In the genomic region with DNA sequence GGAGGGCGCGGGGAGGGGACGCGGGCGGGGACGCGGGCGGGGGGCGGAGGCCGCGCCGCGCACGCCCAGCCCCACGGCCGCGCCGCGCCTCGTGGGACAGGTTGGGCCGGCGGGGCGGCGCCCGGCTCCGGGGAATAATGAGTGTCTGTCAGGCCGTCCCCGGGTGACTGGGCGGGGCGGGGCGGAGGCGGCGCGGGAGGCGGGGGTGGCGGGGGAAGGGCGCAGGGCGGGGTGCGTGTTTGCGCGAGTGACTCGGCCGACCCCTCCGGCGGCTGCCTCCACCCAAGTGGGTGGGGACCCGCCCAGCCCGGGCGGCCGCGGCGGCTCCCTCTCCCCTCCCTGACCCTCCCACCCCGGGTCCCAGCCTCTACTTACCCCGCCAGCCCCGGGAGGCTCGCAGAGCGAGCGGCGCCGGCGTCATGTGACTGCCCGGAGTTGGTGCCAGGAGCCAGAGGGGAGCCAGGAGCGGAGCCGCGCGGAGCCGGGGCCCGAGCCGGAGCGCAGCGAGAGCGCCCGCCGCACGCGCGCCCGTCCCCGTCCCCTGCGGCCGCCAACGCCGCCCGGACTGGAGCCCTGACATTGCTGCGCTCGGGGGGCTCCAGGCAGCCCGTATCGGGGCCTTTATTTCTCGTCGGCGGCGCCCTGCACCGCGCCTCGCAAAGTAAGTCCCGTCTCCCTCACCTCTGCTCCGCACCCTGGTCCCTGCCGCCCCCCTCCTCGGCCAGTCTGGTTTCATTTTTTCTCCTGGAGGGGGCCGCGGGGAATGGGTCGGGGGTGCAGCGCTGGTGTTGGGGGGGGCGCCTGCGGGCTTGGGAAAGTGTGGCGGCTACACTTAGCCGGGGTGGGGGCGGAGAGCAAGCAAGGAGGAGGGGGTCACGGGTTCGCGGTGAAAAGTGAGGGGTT, we compare ENCODE assay signal across 8 cellular contexts.
A peak's percentile ranks its signal among the peaks of the same experiment; 100 is the strongest.
DNase-seq lines count a peak whose midpoint lies in the region; ATAC-seq lines count a peak whose summit lies in the region.

A gene (plus strand): TSS at position 399 of the 903 bp plus-strand sequence. CDS start 16,427 bp downstream, outside the sequence.

- H3K4me2 ChIP-seq in BLaER1: peak within 1 kb of the TSS; percentile 100

- no peaks in the 10 kb centered on the region for H3K36me3 ChIP-seq in BLaER1
- no peaks in the 10 kb centered on the region for H3K36me3 ChIP-seq in effector memory CD4-positive, alpha-beta T cell (ENCODE audit: control insufficient read depth, insufficient read depth, low read length)

- ATAC-seq in GM19397 (IDR thresholded peaks at IDR 0.05; ENCODE audit: unreplicated experiment) (peak; percentile 73), HG03521 (IDR thresholded peaks at IDR 0.05; ENCODE audit: unreplicated experiment) (peak; percentile 70)

- DNase-seq in NK-92 (lab: John Stamatoyannopoulos, UW; ENCODE audit: unreplicated experiment) (peak; percentile 70), medulla oblongata (ENCODE audit: extremely low spot score) (peak; percentile 93)
- DNase-seq in activated CD8-positive, alpha-beta memory T cell treated with anti-CD3 and anti-CD28 coated beads for 4 hours (ENCODE audit: low read depth in 2 of 2): peak; percentile 78 to 85
- DNase-seq in effector memory CD4-positive, alpha-beta T cell: peak; percentile 89 to 92 (median 90)
- DNase-seq in stimulated activated CD4-positive, alpha-beta T cell treated with anti-CD3 and anti-CD28 coated beads, TNF-alpha, amount 100 ng/mL, for 48 hours (ENCODE audit: low read depth in 3 of 3): peak; percentile 52 to 58 (median 58)

- H3K9me3 ChIP-seq in BLaER1: no peaks in the 10 kb centered on the region
- no peaks in the 10 kb centered on the region for H3K9me3 ChIP-seq in effector memory CD4-positive, alpha-beta T cell (ENCODE audit: control insufficient read depth, low read length)

- H3K4me1 ChIP-seq in BLaER1: peaks cover 9% of the 10 kb centered on the region
- peaks cover 18% of the 10 kb centered on the region for H3K4me1 ChIP-seq in effector memory CD4-positive, alpha-beta T cell (ENCODE audit: control insufficient read depth, insufficient read depth, low read length, poor library complexity, severe bottlenecking)

- H3K9ac ChIP-seq in BLaER1: peak within 1 kb of the TSS; percentile 50; the same call in 1 of the 2 replicates

- H3K4me3 ChIP-seq in BLaER1: peak within 1 kb of the TSS; percentile 74
- H3K4me3 ChIP-seq in effector memory CD4-positive, alpha-beta T cell (ENCODE audit: insufficient read depth, low read depth, low read length, poor library complexity, severe bottlenecking): peak within 1 kb of the TSS; percentile 88

- no peak within 1 kb of the TSS for H3K27ac ChIP-seq in BLaER1
- H3K27ac ChIP-seq in effector memory CD4-positive, alpha-beta T cell (ENCODE audit: insufficient read depth, low read length, poor library complexity, severe bottlenecking): peak within 1 kb of the TSS; percentile 90

- H4K20me1 ChIP-seq in BLaER1: peaks cover 47% of the 10 kb centered on the region

- H3K27me3 ChIP-seq in BLaER1: peaks cover 80% of the 10 kb centered on the region
- H3K27me3 ChIP-seq in effector memory CD4-positive, alpha-beta T cell (replicated peaks; ENCODE audit: control insufficient read depth, insufficient read depth, low read length, poor library complexity, severe bottlenecking): no peaks in the 10 kb centered on the region
